Comparison of ENCODE assay signal across 14 cellular contexts in the genomic region with DNA sequence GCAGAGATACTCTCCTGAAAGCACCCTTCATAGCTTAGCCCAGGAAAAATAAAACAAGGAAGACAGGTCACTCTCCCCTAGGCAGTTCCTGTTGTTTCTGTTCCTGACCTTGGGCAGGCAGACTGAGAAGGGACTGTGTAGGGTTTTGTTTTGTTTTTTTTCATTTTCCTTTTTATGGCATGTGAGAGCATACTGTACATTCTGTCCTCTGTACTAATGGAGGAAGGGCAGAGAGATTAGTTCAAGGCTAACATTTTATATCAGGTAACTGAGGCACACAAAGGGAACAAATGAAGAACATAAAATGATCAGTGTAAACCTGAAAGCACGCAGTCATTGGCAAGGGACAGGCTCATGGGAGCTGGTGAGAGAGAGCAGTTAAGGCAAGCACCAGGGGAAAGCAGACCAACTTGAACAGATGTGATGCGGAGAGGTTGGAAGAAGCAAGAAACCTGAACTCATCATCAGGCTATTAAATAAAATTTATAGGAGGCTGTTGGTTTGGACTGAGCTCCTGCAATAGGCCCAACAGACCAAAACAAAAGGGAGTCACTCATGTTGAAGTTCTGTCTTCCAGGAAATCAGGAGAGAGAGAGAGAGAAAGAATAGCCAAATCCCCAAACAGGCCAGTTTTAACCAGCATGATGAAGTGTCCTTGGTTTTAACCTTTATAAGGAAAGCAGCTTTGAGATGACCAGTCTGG. TPM values are rescaled to one million over a fixed set of nuclear protein-coding genes. Genes with fewer than 3 reads are reported as not detected.
DNase-seq lines count a peak whose midpoint lies in the region; ATAC-seq, FAIRE-seq and TF ChIP-seq lines count a peak whose summit lies in the region.
"Had no signal": no experiment of that assay in that cellular context is flagged by ENCODE, and none has a peak within 500 bp of the region (broad histone marks: within the 10 kb centered on the region; RNA-seq: fewer than 3 reads in every experiment).

No MANE protein-coding gene starts in this region.

- peak overlapping the region; percentile 50 for H3K27ac Mint-ChIP-seq in stimulated activated memory B cell treated with anti-CD40 and anti-IgM and Interleukin-4, amounts not matched to agents 10 μg/mL and 1 μg/mL and 100 μg/mL, for 72 hours

- DNase-seq in OCI-LY7 (ENCODE audit: low spot score): no peak
- peak; percentile 31 for DNase-seq in endothelial cell of umbilical vein (ENCODE audit: low read depth, low spot score)
- no peak for DNase-seq in T-helper 9 cell
- DNase-seq in GM12892 (ENCODE audit: insufficient read length): no peak
- no peak for DNase-seq in osteoblast (ENCODE audit: insufficient read length, low spot score, missing footprints)
- DNase-seq: activated T-cell treated with anti-CD3 and anti-CD28 coated beads, Interleukin-2, amount 50 U/mL, for 48 hours; NCI-H1436 had no signal

- TF ChIP-seq CTCF in OCI-LY7 (conservative IDR thresholded peaks at IDR 0.05; ENCODE audit: low read length) (no peak), endothelial cell of umbilical vein (IDR thresholded peaks at IDR 0.05; ENCODE audit: extremely low read depth in 1 of 2, insufficient read depth in 1 of 2, low read depth in 1 of 2, low read length in 2 of 2) (no peak), osteoblast (IDR thresholded peaks at IDR 0.05; ENCODE audit: extremely low read depth, low read depth, low read length) (no peak)

- no peak for ATAC-seq in stimulated activated memory B cell treated with anti-CD40 and anti-IgM and Interleukin-4, amounts not matched to agents 10 μg/mL and 1 μg/mL and 100 μg/mL, for 72 hours
- no peak for ATAC-seq in GM19455 (IDR thresholded peaks at IDR 0.05; ENCODE audit: unreplicated experiment)
- ATAC-seq: activated CD4-positive, CD25-positive, alpha-beta regulatory T cell treated with anti-CD3 and anti-CD28 coated beads, Interleukin-2, amount 50 U/mL, for 24 hours; stimulated activated effector memory CD8-positive, alpha-beta T cell treated with anti-CD3 and anti-CD28 coated beads, Interleukin-12 subunit alpha, Interleukin-12 subunit beta, amount 100 ng/mL, for 72 hours had no signal

- H3K27me3 Mint-ChIP-seq in stimulated activated memory B cell treated with anti-CD40 and anti-IgM and Interleukin-4, amounts not matched to agents 10 μg/mL and 1 μg/mL and 100 μg/mL, for 72 hours: no peaks in the 10 kb centered on the region

- dilution Hi-C loops in endothelial cell of umbilical vein (cut with MboI; ENCODE audit: extremely low pct_ligation_motif_present, low sequenced_read_pairs): no loop called here

- no peak overlapping the region for H3K4me2 ChIP-seq in OCI-LY7 (ENCODE audit: low read length)
- no peak overlapping the region for H3K4me2 ChIP-seq in endothelial cell of umbilical vein (ENCODE audit: insufficient read depth, low read length)
- no peak overlapping the region for H3K4me2 ChIP-seq in osteoblast (ENCODE audit: insufficient read depth, low read length)
- H3K4me2 ChIP-seq: BLaER1, SK-N-SH had no signal

- POLR2A ChIA-PET in OCI-LY7 (lab: Charles Lee) (interaction anchor here (0.8 to 2.0 kb wide), 6 partner anchors 8 to 34 kb away, joined by 3 to 14 read pairs (median 4); no protein-coding TSS in a partner anchor), endothelial cell of umbilical vein (lab: Charles Lee) (no interaction called here)

- H3K9ac ChIP-seq in endothelial cell of umbilical vein (replicated peaks; ENCODE audit: extremely low read depth, insufficient read depth, low read length): no peak overlapping the region
- H3K9ac ChIP-seq in mucosa of stomach (ENCODE audit: low read length): peak overlapping the region; percentile 4
- H3K9ac ChIP-seq: BLaER1, SK-N-SH had no signal

- H3K9me3 Mint-ChIP-seq in stimulated activated memory B cell treated with anti-CD40 and anti-IgM and Interleukin-4, amounts not matched to agents 10 μg/mL and 1 μg/mL and 100 μg/mL, for 72 hours: no peaks in the 10 kb centered on the region
- H3K9me3 Mint-ChIP-seq: stimulated activated effector memory CD8-positive, alpha-beta T cell treated with anti-CD3 and anti-CD28 coated beads, Interleukin-12 subunit alpha, Interleukin-12 subunit beta, amount 100 ng/mL, for 72 hours had no signal

- H3K36me3 ChIP-seq in OCI-LY7 (ENCODE audit: insufficient read depth, low read length): no peaks in the 10 kb centered on the region
- no peaks in the 10 kb centered on the region for H3K36me3 ChIP-seq in endothelial cell of umbilical vein (ENCODE audit: control insufficient read depth in 2 of 2, extremely low read depth in 1 of 2, insufficient read depth in 2 of 2, low read length in 2 of 2)
- no peaks in the 10 kb centered on the region for H3K36me3 ChIP-seq in mucosa of stomach (ENCODE audit: control insufficient read depth, insufficient read depth, low read length)
- no peaks in the 10 kb centered on the region for H3K36me3 ChIP-seq in osteoblast (ENCODE audit: insufficient read depth, low read length)
- H3K36me3 ChIP-seq: BLaER1 had no signal

- H2AFZ ChIP-seq in OCI-LY7 (ENCODE audit: low read length) (0 out of 2 replicates have a peak overlapping the region, but pooled peaks have one; percentile 4), endothelial cell of umbilical vein (ENCODE audit: low read depth, low read length) (no peak overlapping the region), osteoblast (ENCODE audit: low read length) (no peak overlapping the region)

- H3K4me3 Mint-ChIP-seq in stimulated activated memory B cell treated with anti-CD40 and anti-IgM and Interleukin-4, amounts not matched to agents 10 μg/mL and 1 μg/mL and 100 μg/mL, for 72 hours: no peak overlapping the region
- H3K4me3 Mint-ChIP-seq: stimulated activated effector memory CD8-positive, alpha-beta T cell treated with anti-CD3 and anti-CD28 coated beads, Interleukin-12 subunit alpha, Interleukin-12 subunit beta, amount 100 ng/mL, for 72 hours had no signal

- H4K20me1 ChIP-seq in OCI-LY7 (ENCODE audit: insufficient read depth, low read length): no peaks in the 10 kb centered on the region
- H4K20me1 ChIP-seq in endothelial cell of umbilical vein (replicated peaks; ENCODE audit: control insufficient read depth, extremely low read depth, insufficient read depth, low read length): no peaks in the 10 kb centered on the region
- H4K20me1 ChIP-seq in osteoblast (ENCODE audit: insufficient read depth, low read length): no peaks in the 10 kb centered on the region
- H4K20me1 ChIP-seq: BLaER1 had no signal

- H3K4me1 ChIP-seq in OCI-LY7 (ENCODE audit: insufficient read depth, low read length, poor library complexity, severe bottlenecking) (peaks cover 84% of the 10 kb centered on the region), endothelial cell of umbilical vein (ENCODE audit: control insufficient read depth, extremely low read depth, insufficient read depth, low read length) (no peaks in the 10 kb centered on the region), mucosa of stomach (ENCODE audit: control insufficient read depth, insufficient read depth, low read length) (peaks cover 81% of the 10 kb centered on the region), osteoblast (ENCODE audit: insufficient read depth, low read length) (no peaks in the 10 kb centered on the region)

- CTCF ChIA-PET in OCI-LY7 (lab: Charles Lee; ENCODE audit: unreplicated experiment): no interaction called here
- CTCF ChIA-PET in endothelial cell of umbilical vein (lab: Charles Lee): interaction anchor here (0.6 to 1.5 kb wide), 3 partner anchors 8 to 34 kb away, joined by 3 to 5 read pairs (median 4); no protein-coding TSS in a partner anchor

- H3K9me3 ChIP-seq in OCI-LY7 (ENCODE audit: low read length): no peaks in the 10 kb centered on the region
- no peaks in the 10 kb centered on the region for H3K9me3 ChIP-seq in endothelial cell of umbilical vein (replicated peaks; ENCODE audit: control insufficient read depth, insufficient read depth, low read length)
- no peaks in the 10 kb centered on the region for H3K9me3 ChIP-seq in mucosa of stomach (ENCODE audit: control insufficient read depth, low read length)
- no peaks in the 10 kb centered on the region for H3K9me3 ChIP-seq in osteoblast (ENCODE audit: low read depth, low read length)
- H3K9me3 ChIP-seq: BLaER1, SK-N-SH had no signal

- FAIRE-seq in endothelial cell of umbilical vein (lab: Jason Lieb, UNC): no peak
- FAIRE-seq in GM12892 (lab: Jason Lieb, UNC): no peak

- H3K79me2 ChIP-seq in OCI-LY7 (ENCODE audit: insufficient read depth, low read depth, low read length) (no peaks in the 10 kb centered on the region; the same call in 1 of the 2 replicates), endothelial cell of umbilical vein (ENCODE audit: control insufficient read depth, insufficient read depth, low read length) (no peaks in the 10 kb centered on the region), osteoblast (ENCODE audit: insufficient read depth, low read length) (no peaks in the 10 kb centered on the region)

- H3K27me3 ChIP-seq in endothelial cell of umbilical vein (ENCODE audit: control insufficient read depth in 2 of 2, insufficient read depth in 2 of 2, low read length in 2 of 2) (no peaks in the 10 kb centered on the region), mucosa of stomach (ENCODE audit: control insufficient read depth, insufficient read depth, low read length) (no peaks in the 10 kb centered on the region), osteoblast (ENCODE audit: insufficient read depth, low read length) (no peaks in the 10 kb centered on the region)
- H3K27me3 ChIP-seq: BLaER1 had no signal

- no peak overlapping the region for H3K27ac ChIP-seq in OCI-LY7 (ENCODE audit: low read depth, low read length, poor library complexity, severe bottlenecking)
- no peak overlapping the region for H3K27ac ChIP-seq in endothelial cell of umbilical vein (ENCODE audit: insufficient read depth, low read depth, low read length)
- H3K27ac ChIP-seq in osteoblast (ENCODE audit: low read depth, low read length): no peak overlapping the region
- H3K27ac ChIP-seq: BLaER1 had no signal

- H3K4me3 ChIP-seq in OCI-LY7 (ENCODE audit: low read depth, low read length, poor library complexity, severe bottlenecking): no peak overlapping the region
- no peak overlapping the region for H3K4me3 ChIP-seq in endothelial cell of umbilical vein (replicated peaks in 1 of 3; ENCODE audit: insufficient read depth in 1 of 3, low read depth in 1 of 3, low read length in 3 of 3)
- H3K4me3 ChIP-seq in mucosa of stomach (ENCODE audit: low read length): no peak overlapping the region
- H3K4me3 ChIP-seq in osteoblast (ENCODE audit: insufficient read depth, low read length): no peak overlapping the region
- H3K4me3 ChIP-seq: BLaER1 had no signal

- intact Hi-C loops in OCI-LY7 (cut with micrococcal nuclease; ENCODE audit: unreplicated experiment) (no loop called here), endothelial cell of umbilical vein (cut with micrococcal nuclease) (no loop called here)

- peaks cover 46% of the 10 kb centered on the region for H3K4me1 Mint-ChIP-seq in stimulated activated memory B cell treated with anti-CD40 and anti-IgM and Interleukin-4, amounts not matched to agents 10 μg/mL and 1 μg/mL and 100 μg/mL, for 72 hours

- H3K36me3 Mint-ChIP-seq in stimulated activated memory B cell treated with anti-CD40 and anti-IgM and Interleukin-4, amounts not matched to agents 10 μg/mL and 1 μg/mL and 100 μg/mL, for 72 hours: no peaks in the 10 kb centered on the region
- H3K36me3 Mint-ChIP-seq: stimulated activated effector memory CD8-positive, alpha-beta T cell treated with anti-CD3 and anti-CD28 coated beads, Interleukin-12 subunit alpha, Interleukin-12 subunit beta, amount 100 ng/mL, for 72 hours had no signal

- H3K9me1 ChIP-seq in endothelial cell of umbilical vein (replicated peaks; ENCODE audit: control insufficient read depth, extremely low read depth, insufficient read depth, low read length): no peaks in the 10 kb centered on the region

- TF ChIP-seq POLR2A in endothelial cell of umbilical vein (IDR thresholded peaks at IDR 0.05; ENCODE audit: low read depth, low read length) (no peak), GM12892 (IDR thresholded peaks at IDR 0.05; ENCODE audit: low read depth, low read length) (no peak)

- H3K9me2 ChIP-seq in OCI-LY7 (ENCODE audit: insufficient read depth, low read length): no peaks in the 10 kb centered on the region
- H3K9me2 ChIP-seq: SK-N-SH had no signal

- no TSS peak for BruUV-seq in OCI-LY7 (replicated peaks; lab: Mats Ljungman, UMichigan)
- no TSS peak for BruUV-seq in endothelial cell of umbilical vein (replicated peaks; lab: Mats Ljungman, UMichigan)

RNA-seq across cellular contexts. Expression of a gene that starts 34.2 kb away (rescaled TPM):
- 59.0 and 70.6 TPM in 2 replicates for total RNA-seq in OCI-LY7 (2014; rRNA removed; shearing (Covaris generic))
- 116 and 131 TPM in 2 replicates for total RNA-seq in OCI-LY7 (2022)
- total RNA-seq in endothelial cell of umbilical vein: 46.1 and 47.9 TPM in 2 replicates
- 8.0 and 14.4 TPM in 2 replicates for polyA plus RNA-seq in endothelial cell of umbilical vein
- 22.5 and 25.6 TPM in 2 replicates for polyA plus RNA-seq in endothelial cell of umbilical vein (2011; cell fraction: cytosol; rRNA removed)
- 24.6 and 37.0 TPM in 2 replicates for polyA plus RNA-seq in endothelial cell of umbilical vein (2011; cell fraction: nucleus; rRNA removed)
- 90.2 and 102 TPM in 2 replicates for polyA plus RNA-seq in endothelial cell of umbilical vein (2012)
- 18.2 and 20.4 TPM in 2 replicates for polyA minus RNA-seq in endothelial cell of umbilical vein
- 38.9 TPM for polyA minus RNA-seq in endothelial cell of umbilical vein (2011; cell fraction: cytosol; rRNA and poly(A)+ RNA removed)
- polyA minus RNA-seq in endothelial cell of umbilical vein (2011; cell fraction: nucleus; rRNA and poly(A)+ RNA removed): 34.4 and 40.4 TPM in 2 replicates
- 331 TPM for polyA plus RNA-seq in GM12892 (2012; ENCODE audit: missing spikeins)
- 63.1 and 73.8 TPM in 2 replicates for total RNA-seq in osteoblast
